Comparison of ENCODE assay signal across 10 cellular contexts in genomic region chr11:125990244-125990643, GRCh38. TPM values are rescaled to one million over a fixed set of nuclear protein-coding genes. Genes with fewer than 3 reads are reported as not detected.
A peak's percentile ranks its signal among the peaks of the same experiment; 100 is the strongest.
DNase-seq lines count a peak whose midpoint lies in the region; ATAC-seq and TF ChIP-seq lines count a peak whose summit lies in the region.
"Had no signal": no experiment of that assay in that cellular context is flagged by ENCODE, and none has a peak within 500 bp of the region (broad histone marks: within the 10 kb centered on the region; RNA-seq: fewer than 3 reads in every experiment).

No MANE protein-coding gene starts in this region.

- in situ Hi-C loops in GM13977 (cut with MboI; ENCODE audit: low pct_unique_long_range_greater_than_20kb, low sequenced_read_pairs, unreplicated experiment): no loop called here

- DNase-seq in A172 (ENCODE audit: low spot score) (peak; percentile 14), GM04504 (ENCODE audit: low read depth) (peak; percentile 9), amniotic epithelial cell (ENCODE audit: low read depth) (peak; percentile 38), kidney tubule cell (ENCODE audit: low spot score) (peak; percentile 55), GM13977 (ENCODE audit: low spot score) (no peak), T1000 (lab: John Stamatoyannopoulos, UW) (no peak)
- DNase-seq: activated CD4-positive, CD25-positive, alpha-beta regulatory T cell treated with anti-CD3 and anti-CD28 coated beads, Interleukin-2, amount 50 U/mL, for 72 hours; DND-41 had no signal

- TF ChIP-seq CTCF in GM13977 (IDR thresholded peaks at IDR 0.05; ENCODE audit: extremely low read depth, insufficient read depth, missing control alignments): no peak

- ATAC-seq in GM19397 (IDR thresholded peaks at IDR 0.05; ENCODE audit: unreplicated experiment) (no peak), GM18511 (IDR thresholded peaks at IDR 0.05; ENCODE audit: unreplicated experiment) (no peak)

RNA-seq across cellular contexts. Expression of gene VSIG10L2, which starts 44.4 kb away (rescaled TPM):
- total RNA-seq in A172 (2014; rRNA removed; shearing (Covaris generic)): not detected in 2 replicates

Comparison
In these comparisons a context has a peak if more than half of its experiments do, and no peak if none do; other contexts are left out.
1. DNase-seq: peak in A172 (single experiment), GM04504 (single experiment), amniotic epithelial cell (single experiment) and kidney tubule cell (single experiment); none in GM13977 (single experiment) and T1000 (single experiment).